ENCODE assay signal across 8 cellular contexts in the genomic region with DNA sequence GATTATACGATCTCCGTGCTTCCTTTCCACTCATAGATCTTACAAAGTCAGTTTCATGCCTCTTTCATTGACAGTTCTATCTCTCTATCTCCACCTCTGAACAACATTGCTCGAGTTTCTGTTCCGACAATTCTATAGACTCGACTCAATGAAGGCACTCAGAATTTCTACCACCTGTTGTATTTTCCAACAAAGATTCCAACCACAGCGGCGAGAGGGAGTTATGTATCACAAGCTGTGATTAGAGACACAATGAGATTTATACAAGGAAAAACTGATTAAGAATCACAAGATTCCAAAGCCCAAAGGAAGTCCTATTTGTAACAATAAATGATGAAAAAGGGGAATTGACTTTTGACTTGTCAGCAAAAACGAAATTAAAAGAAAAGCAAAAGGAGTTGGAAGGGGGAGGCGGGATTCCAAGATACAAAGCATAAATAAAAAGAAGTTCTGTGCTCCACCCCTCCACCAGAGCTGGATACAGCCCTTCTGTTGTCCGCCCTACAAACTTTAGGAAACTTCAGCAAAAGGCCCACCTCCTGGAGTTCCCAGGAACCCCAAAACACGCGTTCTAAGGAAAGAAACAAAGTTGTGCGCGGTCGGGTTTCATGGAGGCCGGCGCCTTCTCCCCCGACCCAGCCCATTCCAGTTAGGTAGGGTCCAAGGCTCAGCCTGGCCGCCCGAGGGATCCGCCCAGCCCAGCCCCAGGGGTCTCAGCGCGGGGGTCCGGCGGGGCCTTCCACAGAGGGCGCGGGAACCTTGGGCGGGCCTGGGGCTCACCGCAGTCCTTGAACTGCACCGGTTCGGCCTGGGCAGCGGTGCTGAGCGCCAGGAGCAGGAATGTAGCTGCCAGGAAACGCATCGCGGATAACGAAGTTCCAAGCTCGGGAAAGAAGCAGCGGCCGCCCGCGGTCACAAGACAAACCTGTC. TPM values are rescaled to one million over a fixed set of nuclear protein-coding genes. Genes with fewer than 3 reads are reported as not detected.
DNase-seq lines count a peak whose midpoint lies in the region; ATAC-seq and TF ChIP-seq lines count a peak whose summit lies in the region.

Gene NPC2, minus strand, starts transcription at position 893 of the 930 bp plus-strand sequence. Its CDS starts 31 bp downstream, at position 862.

- H3K27ac ChIP-seq in cardiac muscle cell (peak within 1 kb of the TSS; percentile 98), prostate gland (peak within 1 kb of the TSS; percentile 95 to 96)

- H3K27ac Mint-ChIP-seq in activated CD4-positive, alpha-beta T cell treated with anti-CD3 and anti-CD28 coated beads, Interleukin-2, amount 10 ng/mL, durations not matched to agents 7 days and 5 days = no peak within 1 kb of the TSS
- peak within 1 kb of the TSS; percentile 86 for H3K27ac Mint-ChIP-seq in WTC11

- TF ChIP-seq CTCF in WTC11 (IDR thresholded peaks at IDR 0.05) = no peak
- no peak for TF ChIP-seq CTCF in cardiac muscle cell (IDR thresholded peaks at IDR 0.05; ENCODE audit: low read depth, low read length)
- peak in 1 of 4 experiments; percentile 4 for TF ChIP-seq CTCF in prostate gland (IDR thresholded peaks at IDR 0.05)

- no peaks in the 10 kb centered on the region for H3K9me3 ChIP-seq in cardiac muscle cell (ENCODE audit: low read depth)
- no peaks in the 10 kb centered on the region for H3K9me3 ChIP-seq in prostate gland

- DNase-seq in activated CD4-positive, alpha-beta T cell treated with anti-CD3 and anti-CD28 coated beads, Interleukin-2, amount 10 ng/mL, durations not matched to agents 7 days and 5 days = no peak
- no peak for DNase-seq in activated CD4-positive, alpha-beta T cell treated with anti-CD3 and anti-CD28 coated beads for 1 hour
- DNase-seq in WTC11 (ENCODE audit: low spot score) (no peak), cardiac muscle cell (ENCODE audit: low read depth in 1 of 2, low spot score in 1 of 2) (peak in 1 of 2 donors; percentile 27), prostate gland (ENCODE audit: low spot score) (no peak), activated gamma-delta T cell (lab: John Stamatoyannopoulos, UW) (no peak), NCI-H524 treated with DMSO at 0.1 percent for 48 hours (lab: John Stamatoyannopoulos, UW) (no peak)

- under 1% methylated on average over 35 of the region's 42 CpGs for WGBS in prostate gland

- H3K4me1 ChIP-seq in cardiac muscle cell (ENCODE audit: low read depth) = peaks cover 8% of the 10 kb centered on the region
- peaks cover 6% of the 10 kb centered on the region for H3K4me1 ChIP-seq in prostate gland (replicated peaks)

- H3K36me3 Mint-ChIP-seq in activated CD4-positive, alpha-beta T cell treated with anti-CD3 and anti-CD28 coated beads, Interleukin-2, amount 10 ng/mL, durations not matched to agents 7 days and 5 days (ENCODE audit: low read depth) = peaks cover 5% of the 10 kb centered on the region
- peaks cover 10% of the 10 kb centered on the region for H3K36me3 Mint-ChIP-seq in WTC11

- H3K27me3 ChIP-seq in cardiac muscle cell (no peaks in the 10 kb centered on the region), prostate gland (replicated peaks; ENCODE audit: insufficient read depth) (no peaks in the 10 kb centered on the region)

- H3K4me3 Mint-ChIP-seq in activated CD4-positive, alpha-beta T cell treated with anti-CD3 and anti-CD28 coated beads, Interleukin-2, amount 10 ng/mL, durations not matched to agents 7 days and 5 days = no peak within 1 kb of the TSS
- peak within 1 kb of the TSS; percentile 96 for H3K4me3 Mint-ChIP-seq in WTC11

- peak within 1 kb of the TSS; percentile 72 for H3K4me3 ChIP-seq in cardiac muscle cell
- H3K4me3 ChIP-seq in prostate gland = peak within 1 kb of the TSS; percentile 82 to 95

- TF ChIP-seq POLR2A in prostate gland (IDR thresholded peaks at IDR 0.05) = peak; percentile 88

- peaks cover 3% of the 10 kb centered on the region for H3K36me3 ChIP-seq in cardiac muscle cell
- no peaks in the 10 kb centered on the region for H3K36me3 ChIP-seq in prostate gland

- POLR2A ChIA-PET in activated CD4-positive, alpha-beta T cell treated with anti-CD3 and anti-CD28 coated beads, Interleukin-2, amount 10 ng/mL, durations not matched to agents 7 days and 5 days (lab: Charles Lee) = interaction anchor here (0.6 kb wide), 1 partner anchor 1443 kb away, joined by 3 read pairs; no protein-coding TSS in a partner anchor
- POLR2A ChIA-PET in WTC11 (lab: Charles Lee) = interaction anchor here (0.8 to 1.9 kb wide), 11 partner anchors 9 to 209 kb away, joined by 3 to 10 read pairs (median 3); partner anchors contain the start of genes ABCD4 and VRTN

- no peaks in the 10 kb centered on the region for H3K27me3 Mint-ChIP-seq in activated CD4-positive, alpha-beta T cell treated with anti-CD3 and anti-CD28 coated beads, Interleukin-2, amount 10 ng/mL, durations not matched to agents 7 days and 5 days
- H3K27me3 Mint-ChIP-seq in WTC11 (ENCODE audit: low read depth) = no peaks in the 10 kb centered on the region

- no peaks in the 10 kb centered on the region for H3K9me3 Mint-ChIP-seq in activated CD4-positive, alpha-beta T cell treated with anti-CD3 and anti-CD28 coated beads, Interleukin-2, amount 10 ng/mL, durations not matched to agents 7 days and 5 days
- no peaks in the 10 kb centered on the region for H3K9me3 Mint-ChIP-seq in WTC11

- H3K4me1 Mint-ChIP-seq in activated CD4-positive, alpha-beta T cell treated with anti-CD3 and anti-CD28 coated beads, Interleukin-2, amount 10 ng/mL, durations not matched to agents 7 days and 5 days = peaks cover 34% of the 10 kb centered on the region
- H3K4me1 Mint-ChIP-seq in WTC11 = peaks cover 29% of the 10 kb centered on the region

- intact Hi-C loops in prostate gland (cut with DNase I) = no loop called here

- CTCF ChIA-PET in activated CD4-positive, alpha-beta T cell treated with anti-CD3 and anti-CD28 coated beads, Interleukin-2, amount 10 ng/mL, durations not matched to agents 7 days and 5 days (lab: Charles Lee) = interaction anchor here (0.7 to 1.2 kb wide), 4 partner anchors 10 to 33 kb away, joined by 3 read pairs; no protein-coding TSS in a partner anchor
- CTCF ChIA-PET in WTC11 (lab: Charles Lee) = interaction anchor here (0.6 to 3.1 kb wide), 21 partner anchors 8 to 331 kb away, joined by 3 to 26 read pairs (median 5); partner anchors contain the start of genes ABCD4, LTBP2 and VRTN

- ATAC-seq in HG03103 (IDR thresholded peaks at IDR 0.05; ENCODE audit: low read depth, unreplicated experiment) (peak; percentile 4), WTC11 (peak; percentile 9)

TF ChIP-seq in WTC11, 78 proteins besides CTCF, POLR2A, EP300 and RAD21 (continues in another document):
- TF ChIP-seq FOXP1 (CRISPR knock-in tag; IDR thresholded peaks at IDR 0.05; ENCODE audit: borderline replicate concordance) (peak; percentile 74; the same call in 1 of the 2 replicates), MYBL2 (CRISPR knock-in tag; IDR thresholded peaks at IDR 0.05) (peak; percentile 70), ETV6 (CRISPR knock-in tag; IDR thresholded peaks at IDR 0.05) (peak; percentile 65; the same call in 1 of the 2 replicates), ZNF423 (CRISPR knock-in tag; IDR thresholded peaks at IDR 0.05) (peak; percentile 63), USF2 (CRISPR knock-in tag; IDR thresholded peaks at IDR 0.05) (peak; percentile 57; the same call in 1 of the 2 replicates)
- TF ChIP-seq, protein P1, sequence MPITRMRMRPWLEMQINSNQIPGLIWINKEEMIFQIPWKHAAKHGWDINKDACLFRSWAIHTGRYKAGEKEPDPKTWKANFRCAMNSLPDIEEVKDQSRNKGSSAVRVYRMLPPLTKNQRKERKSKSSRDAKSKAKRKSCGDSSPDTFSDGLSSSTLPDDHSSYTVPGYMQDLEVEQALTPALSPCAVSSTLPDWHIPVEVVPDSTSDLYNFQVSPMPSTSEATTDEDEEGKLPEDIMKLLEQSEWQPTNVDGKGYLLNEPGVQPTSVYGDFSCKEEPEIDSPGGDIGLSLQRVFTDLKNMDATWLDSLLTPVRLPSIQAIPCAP (CRISPR knock-in tag; IDR thresholded peaks at IDR 0.05) = 0 out of 2 replicates have a peak, but pooled peaks have one; percentile 26
- TF ChIP-seq, protein P2, sequence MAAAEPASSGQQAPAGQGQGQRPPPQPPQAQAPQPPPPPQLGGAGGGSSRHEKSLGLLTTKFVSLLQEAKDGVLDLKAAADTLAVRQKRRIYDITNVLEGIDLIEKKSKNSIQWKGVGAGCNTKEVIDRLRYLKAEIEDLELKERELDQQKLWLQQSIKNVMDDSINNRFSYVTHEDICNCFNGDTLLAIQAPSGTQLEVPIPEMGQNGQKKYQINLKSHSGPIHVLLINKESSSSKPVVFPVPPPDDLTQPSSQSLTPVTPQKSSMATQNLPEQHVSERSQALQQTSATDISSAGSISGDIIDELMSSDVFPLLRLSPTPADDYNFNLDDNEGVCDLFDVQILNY (CRISPR knock-in tag; IDR thresholded peaks at IDR 0.05) = peak; percentile 40; the same call in 1 of the 2 replicates
- TF ChIP-seq, protein P3, sequence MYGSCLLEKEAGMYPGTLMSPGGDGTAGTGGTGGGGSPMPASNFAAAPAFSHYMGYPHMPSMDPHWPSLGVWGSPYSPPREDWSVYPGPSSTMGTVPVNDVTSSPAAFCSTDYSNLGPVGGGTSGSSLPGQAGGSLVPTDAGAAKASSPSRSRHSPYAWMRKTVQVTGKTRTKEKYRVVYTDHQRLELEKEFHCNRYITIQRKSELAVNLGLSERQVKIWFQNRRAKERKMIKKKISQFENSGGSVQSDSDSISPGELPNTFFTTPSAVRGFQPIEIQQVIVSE (CRISPR knock-in tag; IDR thresholded peaks at IDR 0.05; ENCODE audit: borderline replicate concordance) = no peak

RNA-seq across cellular contexts. Expression of gene NPC2, which starts in this region (rescaled TPM):
- total RNA-seq in activated CD4-positive, alpha-beta T cell treated with anti-CD3 and anti-CD28 coated beads, Interleukin-2, amount 10 ng/mL, durations not matched to agents 7 days and 5 days = 10 to 100 TPM; 54.1 to 74.1 TPM
- total RNA-seq in WTC11 (2021) (139 to 155 TPM (median 150 TPM) in 3 replicates), cardiac muscle cell (310 and 437 TPM in 2 replicates), prostate gland (100 to 1,000 TPM; 625 to 762 TPM)
- 243 and 256 TPM in 2 replicates for polyA plus RNA-seq in cardiac muscle cell
